Comparison of ENCODE assay signal across 8 cellular contexts in genomic region chrX:154412468-154412867, GRCh38. TPM values are rescaled to one million over a fixed set of nuclear protein-coding genes. Genes with fewer than 3 reads are reported as not detected.
DNase-seq lines count a peak whose midpoint lies in the region; ATAC-seq, FAIRE-seq and TF ChIP-seq lines count a peak whose summit lies in the region.

No MANE protein-coding gene starts in this region.

- no peak overlapping the region for H2BK5ac ChIP-seq in trophoblast cell (ENCODE audit: low read depth, low read length, poor library complexity)

- peak overlapping the region; percentile 76 for H3K27ac ChIP-seq in GM23248
- no peak overlapping the region for H3K27ac ChIP-seq in SJSA1
- peak overlapping the region; percentile 92 to 95 (median 94) for H3K27ac ChIP-seq in esophagus muscularis mucosa (replicated peaks in 1 of 4)
- H3K27ac ChIP-seq in trophoblast cell (ENCODE audit: low read depth, low read length) = no peak overlapping the region

- TF ChIP-seq POLR2A in esophagus muscularis mucosa (IDR thresholded peaks at IDR 0.05; ENCODE audit: low read depth) = no peak
- no peak for TF ChIP-seq POLR2A in GM12892 (IDR thresholded peaks at IDR 0.05; ENCODE audit: low read depth, low read length)

- H4K8ac ChIP-seq in trophoblast cell (ENCODE audit: low read depth, low read length) = peak overlapping the region; percentile 6

- no peak overlapping the region for H2BK120ac ChIP-seq in trophoblast cell (ENCODE audit: insufficient read depth, low read length, poor library complexity)

- no peak for TF ChIP-seq CTCF in esophagus muscularis mucosa (IDR thresholded peaks at IDR 0.05)

- no peak overlapping the region for H3K4ac ChIP-seq in trophoblast cell (ENCODE audit: low read depth, low read length)

- in situ Hi-C loops in GM23248 (cut with MboI) = no loop called here

- DNase-seq in GM23248 = peak; percentile 19
- no peak for DNase-seq in SJSA1 (ENCODE audit: low read depth in 1 of 2, low spot score in 2 of 2)
- no peak for DNase-seq in esophagus muscularis mucosa (ENCODE audit: extremely low spot score)
- no peak for DNase-seq in trophoblast cell
- no peak for DNase-seq in NCI-H2107 (lab: John Stamatoyannopoulos, UW)
- no peak for DNase-seq in GM12892 (ENCODE audit: insufficient read length)
- DNase-seq in germinal center (ENCODE audit: low spot score) = no peak

- peak overlapping the region; percentile 79 for H3K4me3 ChIP-seq in GM23248
- H3K4me3 ChIP-seq in SJSA1 = peak overlapping the region; percentile 77
- peak overlapping the region; percentile 73 to 78 (median 76) for H3K4me3 ChIP-seq in esophagus muscularis mucosa
- H3K4me3 ChIP-seq in trophoblast cell (ENCODE audit: low read depth, low read length) = no peak overlapping the region

- H3K79me2 ChIP-seq in GM23248 (ENCODE audit: insufficient read depth) (peaks cover 28% of the 10 kb centered on the region), trophoblast cell (ENCODE audit: control insufficient read depth, insufficient read depth, low read length, poor library complexity) (peaks cover 11% of the 10 kb centered on the region)

- H3K9ac ChIP-seq in GM23248 (peak overlapping the region; percentile 80), trophoblast cell (ENCODE audit: low read length) (no peak overlapping the region)

- FAIRE-seq in GM12892 (lab: Jason Lieb, UNC) = no peak

- no peak overlapping the region for H3K23ac ChIP-seq in trophoblast cell (ENCODE audit: low read length)

- H3K27me3 ChIP-seq in GM23248 (replicated peaks; ENCODE audit: insufficient read depth) (no peaks in the 10 kb centered on the region), SJSA1 (replicated peaks) (no peaks in the 10 kb centered on the region), esophagus muscularis mucosa (no peaks in the 10 kb centered on the region), trophoblast cell (ENCODE audit: insufficient read depth, low read length) (no peaks in the 10 kb centered on the region)

- H3K9me3 ChIP-seq in GM23248 (ENCODE audit: low read depth) (no peaks in the 10 kb centered on the region), SJSA1 (replicated peaks) (no peaks in the 10 kb centered on the region), esophagus muscularis mucosa (no peaks in the 10 kb centered on the region), trophoblast cell (ENCODE audit: insufficient read depth, low read depth, low read length) (no peaks in the 10 kb centered on the region)

- H4K20me1 ChIP-seq in GM23248 (ENCODE audit: insufficient read depth) = no peaks in the 10 kb centered on the region

- H3K18ac ChIP-seq in trophoblast cell (ENCODE audit: low read length) = no peak overlapping the region

- H4K91ac ChIP-seq in trophoblast cell (ENCODE audit: low read depth, low read length) = peak overlapping the region; percentile 43

- H3K4me2 ChIP-seq in GM23248 (ENCODE audit: unreplicated experiment) (peak overlapping the region; percentile 73), trophoblast cell (ENCODE audit: low read length) (peak overlapping the region; percentile 94)

- peaks cover 9% of the 10 kb centered on the region for H3K79me1 ChIP-seq in trophoblast cell (ENCODE audit: low read length)

- H2AFZ ChIP-seq in GM23248 = peak overlapping the region; percentile 76
- no peak overlapping the region for H2AFZ ChIP-seq in trophoblast cell (ENCODE audit: insufficient read depth, low read length, poor library complexity)

- no peaks in the 10 kb centered on the region for H3K36me3 ChIP-seq in GM23248 (ENCODE audit: low read depth)
- H3K36me3 ChIP-seq in SJSA1 = no peaks in the 10 kb centered on the region
- peaks cover 0 to 22% (median 6%) of the 10 kb centered on the region in 4 donors for H3K36me3 ChIP-seq in esophagus muscularis mucosa
- H3K36me3 ChIP-seq in trophoblast cell (ENCODE audit: control insufficient read depth in 1 of 2, insufficient read depth in 2 of 2, low read length in 2 of 2) = peaks cover 0 to 4% of the 10 kb centered on the region in 2 experiments

- WGBS in GM23248 (ENCODE audit: low coverage in 1 of 2, low lambda C conversion rate in 2 of 2, missing lambda C conversion rate in 2 of 2), 2 experiments = 39 to 43% methylated on average over 4 of the region's 4 CpGs
- WGBS in esophagus muscularis mucosa = 67% methylated on average over 2 of the region's 4 CpGs
- no CpG with 5 or more reads among the region's 4 CpGs for WGBS in trophoblast cell (ENCODE audit: extremely low coverage, insufficient coverage, insufficient read length)

- no peak for ATAC-seq in HG03439 (IDR thresholded peaks at IDR 0.05; ENCODE audit: unreplicated experiment)

- no peak overlapping the region for H2BK12ac ChIP-seq in trophoblast cell (ENCODE audit: low read length)

- peak overlapping the region; percentile 92 for H4K12ac ChIP-seq in trophoblast cell (ENCODE audit: low read depth, low read length)

- no peak overlapping the region for H2AK5ac ChIP-seq in trophoblast cell (ENCODE audit: low read length)

- no peak overlapping the region for H3K14ac ChIP-seq in trophoblast cell (ENCODE audit: low read length)

- no peak for TF ChIP-seq EP300 in esophagus muscularis mucosa (IDR thresholded peaks at IDR 0.05)

- H3F3A ChIP-seq in GM23248 (ENCODE audit: insufficient read depth) = no peaks in the 10 kb centered on the region

- no peaks in the 10 kb centered on the region for H3K9me2 ChIP-seq in GM23248 (ENCODE audit: insufficient read depth)

- H3K4me1 ChIP-seq in GM23248 (ENCODE audit: insufficient read depth) (peaks cover 6% of the 10 kb centered on the region; the same call in 1 of the 2 replicates), SJSA1 (replicated peaks) (peaks cover 20% of the 10 kb centered on the region), esophagus muscularis mucosa (peaks cover 3 to 27% (median 19%) of the 10 kb centered on the region in 4 donors), trophoblast cell (ENCODE audit: control insufficient read depth in 1 of 2, insufficient read depth in 2 of 2, low read length in 2 of 2) (peaks cover 9 to 14% of the 10 kb centered on the region in 2 experiments)

- intact Hi-C loops in esophagus muscularis mucosa (cut with DNase I) = no loop called here

RNA-seq across cellular contexts. Expression of gene TAFAZZIN, which starts 1.1 kb away (rescaled TPM):
- 17.6 and 38.8 TPM in 2 replicates for total RNA-seq in GM23248 (2014; rRNA removed; shearing (Covaris generic))
- polyA plus RNA-seq in GM23248 (2016; fragmentation: Nextera tagmentation; extraction: Ambion mirVana) = 18.2 and 20.5 TPM in 2 replicates
- total RNA-seq in SJSA1 (2014; rRNA removed; shearing (Covaris generic)) = 11.3 and 17.7 TPM in 2 replicates
- 10 to 100 TPM; 18.6 to 43.6 (median 32.5) TPM for total RNA-seq in esophagus muscularis mucosa
- 14.4 and 14.7 TPM in 2 replicates for polyA plus RNA-seq in trophoblast cell (2013)
- 26.3 TPM for polyA plus RNA-seq in GM12892 (2012; ENCODE audit: missing spikeins)

RNA-seq across cellular contexts. Expression of gene DNASE1L1, which starts 3.4 kb away (rescaled TPM):
- 60.7 TPM in 2 replicates for total RNA-seq in GM23248 (2014; rRNA removed; shearing (Covaris generic))
- polyA plus RNA-seq in GM23248 (2016; fragmentation: Nextera tagmentation; extraction: Ambion mirVana) = 16.6 and 17.0 TPM in 2 replicates
- 30.9 and 41.8 TPM in 2 replicates for total RNA-seq in SJSA1 (2014; rRNA removed; shearing (Covaris generic))
- total RNA-seq in esophagus muscularis mucosa = 10 to 100 TPM; 19.9 to 24.3 (median 22.6) TPM
- polyA plus RNA-seq in trophoblast cell (2013) = 19.1 and 20.0 TPM in 2 replicates
- polyA plus RNA-seq in GM12892 (2012; ENCODE audit: missing spikeins) = 12.3 TPM

RNA-seq across cellular contexts. Expression of gene RPL10, which starts 14.3 kb away (rescaled TPM):
- total RNA-seq in GM23248 (2014; rRNA removed; shearing (Covaris generic)) = 3,014 and 6,561 TPM in 2 replicates
- 1,381 and 1,435 TPM in 2 replicates for polyA plus RNA-seq in GM23248 (2016; fragmentation: Nextera tagmentation; extraction: Ambion mirVana)
- 1,843 and 4,201 TPM in 2 replicates for total RNA-seq in SJSA1 (2014; rRNA removed; shearing (Covaris generic))
- total RNA-seq in esophagus muscularis mucosa = 1,000 to 10,000 TPM; 2,150 to 7,554 (median 4,519) TPM
- 2,879 and 2,940 TPM in 2 replicates for polyA plus RNA-seq in trophoblast cell (2013)
- polyA plus RNA-seq in GM12892 (2012; ENCODE audit: missing spikeins) = 3,825 TPM

RNA-seq across cellular contexts. Expression of gene ATP6AP1, which starts 16.0 kb away (rescaled TPM):
- total RNA-seq in GM23248 (2014; rRNA removed; shearing (Covaris generic)) = 73.2 and 87.8 TPM in 2 replicates
- 156 and 158 TPM in 2 replicates for polyA plus RNA-seq in GM23248 (2016; fragmentation: Nextera tagmentation; extraction: Ambion mirVana)
- total RNA-seq in SJSA1 (2014; rRNA removed; shearing (Covaris generic)) = 62.4 and 67.8 TPM in 2 replicates
- 10 to 100 TPM; 27.4 to 67.2 (median 34.7) TPM for total RNA-seq in esophagus muscularis mucosa
- 124 and 130 TPM in 2 replicates for polyA plus RNA-seq in trophoblast cell (2013)
- 23.5 TPM for polyA plus RNA-seq in GM12892 (2012; ENCODE audit: missing spikeins)

RNA-seq across cellular contexts. Expression of gene GDI1, which starts 24.5 kb away (rescaled TPM):
- total RNA-seq in GM23248 (2014; rRNA removed; shearing (Covaris generic)) = 196 and 228 TPM in 2 replicates
- 82.2 and 87.1 TPM in 2 replicates for polyA plus RNA-seq in GM23248 (2016; fragmentation: Nextera tagmentation; extraction: Ambion mirVana)
- 178 and 208 TPM in 2 replicates for total RNA-seq in SJSA1 (2014; rRNA removed; shearing (Covaris generic))
- total RNA-seq in esophagus muscularis mucosa = 100 to 1,000 TPM; 105 to 148 (median 128) TPM
- 125 and 126 TPM in 2 replicates for polyA plus RNA-seq in trophoblast cell (2013)
- 68.5 TPM for polyA plus RNA-seq in GM12892 (2012; ENCODE audit: missing spikeins)

Comparison
In these comparisons a context has a peak if more than half of its experiments do, and no peak if none do; other contexts are left out.
1. H3K27ac ChIP-seq: peak in GM23248 (single experiment) and esophagus muscularis mucosa (4 of 4); none in SJSA1 (single experiment) and trophoblast cell (single experiment).